2 cellular contexts compared by ENCODE assay signal in the genomic region with DNA sequence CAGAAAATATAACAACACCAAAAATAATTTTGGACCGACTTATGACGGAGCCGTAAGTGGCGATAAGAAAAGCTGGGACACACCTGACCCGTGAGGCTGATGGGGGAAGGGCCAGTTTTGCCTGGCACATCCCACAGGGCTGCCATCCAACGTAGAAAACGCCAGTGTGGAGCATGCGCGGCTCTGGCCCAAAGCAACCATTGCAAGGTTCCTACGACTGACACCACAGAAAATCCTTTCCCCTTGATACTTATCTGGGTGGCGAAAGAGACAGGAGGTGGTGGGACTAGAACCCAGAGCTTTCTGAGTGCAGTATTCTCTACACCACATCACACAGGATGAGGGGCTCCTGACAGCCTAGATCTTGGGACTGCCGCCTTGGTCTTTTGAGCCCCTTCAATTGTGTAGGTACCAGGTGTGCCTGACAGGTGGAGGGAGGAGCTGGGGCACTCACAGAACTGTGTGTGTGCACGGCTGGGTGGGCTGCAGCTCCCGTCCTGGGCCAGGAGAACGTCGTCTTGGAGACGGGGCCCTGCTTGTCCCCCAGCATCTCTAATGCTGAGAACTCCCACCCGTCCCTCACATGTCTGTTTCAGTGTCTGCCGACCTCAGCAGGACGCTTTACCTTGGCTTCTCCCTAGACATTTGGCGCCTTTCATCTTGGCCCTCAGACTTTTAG.
TF ChIP-seq lines count a peak whose summit lies in the region.

No MANE protein-coding gene starts in this region.

TF ChIP-seq in liver, 16 proteins besides CTCF, POLR2A, EP300 and RAD21:
- TF ChIP-seq NR2F2 (IDR thresholded peaks at IDR 0.05) (no peak), RXRA (IDR thresholded peaks at IDR 0.05) (no peak), MAX (IDR thresholded peaks at IDR 0.05) (no peak), HNF4G (IDR thresholded peaks at IDR 0.05) (no peak), FOXA1 (IDR thresholded peaks at IDR 0.05) (no peak), EGR1 (IDR thresholded peaks at IDR 0.05; ENCODE audit: low read depth in 2 of 2) (no peak), FOXA2 (IDR thresholded peaks at IDR 0.05) (no peak), GABPA (IDR thresholded peaks at IDR 0.05 in 1 of 2, conservative IDR thresholded peaks at IDR 0.05 in 1 of 2) (no peak), HNF4A (conservative IDR thresholded peaks at IDR 0.05) (no peak), TAF1 (conservative IDR thresholded peaks at IDR 0.05) (no peak), SP1 (IDR thresholded peaks at IDR 0.05) (no peak), JUND (IDR thresholded peaks at IDR 0.05) (no peak), YY1 (IDR thresholded peaks at IDR 0.05) (no peak)
- TF ChIP-seq, protein P1, sequence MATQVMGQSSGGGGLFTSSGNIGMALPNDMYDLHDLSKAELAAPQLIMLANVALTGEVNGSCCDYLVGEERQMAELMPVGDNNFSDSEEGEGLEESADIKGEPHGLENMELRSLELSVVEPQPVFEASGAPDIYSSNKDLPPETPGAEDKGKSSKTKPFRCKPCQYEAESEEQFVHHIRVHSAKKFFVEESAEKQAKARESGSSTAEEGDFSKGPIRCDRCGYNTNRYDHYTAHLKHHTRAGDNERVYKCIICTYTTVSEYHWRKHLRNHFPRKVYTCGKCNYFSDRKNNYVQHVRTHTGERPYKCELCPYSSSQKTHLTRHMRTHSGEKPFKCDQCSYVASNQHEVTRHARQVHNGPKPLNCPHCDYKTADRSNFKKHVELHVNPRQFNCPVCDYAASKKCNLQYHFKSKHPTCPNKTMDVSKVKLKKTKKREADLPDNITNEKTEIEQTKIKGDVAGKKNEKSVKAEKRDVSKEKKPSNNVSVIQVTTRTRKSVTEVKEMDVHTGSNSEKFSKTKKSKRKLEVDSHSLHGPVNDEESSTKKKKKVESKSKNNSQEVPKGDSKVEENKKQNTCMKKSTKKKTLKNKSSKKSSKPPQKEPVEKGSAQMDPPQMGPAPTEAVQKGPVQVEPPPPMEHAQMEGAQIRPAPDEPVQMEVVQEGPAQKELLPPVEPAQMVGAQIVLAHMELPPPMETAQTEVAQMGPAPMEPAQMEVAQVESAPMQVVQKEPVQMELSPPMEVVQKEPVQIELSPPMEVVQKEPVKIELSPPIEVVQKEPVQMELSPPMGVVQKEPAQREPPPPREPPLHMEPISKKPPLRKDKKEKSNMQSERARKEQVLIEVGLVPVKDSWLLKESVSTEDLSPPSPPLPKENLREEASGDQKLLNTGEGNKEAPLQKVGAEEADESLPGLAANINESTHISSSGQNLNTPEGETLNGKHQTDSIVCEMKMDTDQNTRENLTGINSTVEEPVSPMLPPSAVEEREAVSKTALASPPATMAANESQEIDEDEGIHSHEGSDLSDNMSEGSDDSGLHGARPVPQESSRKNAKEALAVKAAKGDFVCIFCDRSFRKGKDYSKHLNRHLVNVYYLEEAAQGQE (IDR thresholded peaks at IDR 0.05) = no peak
- TF ChIP-seq, protein P2, sequence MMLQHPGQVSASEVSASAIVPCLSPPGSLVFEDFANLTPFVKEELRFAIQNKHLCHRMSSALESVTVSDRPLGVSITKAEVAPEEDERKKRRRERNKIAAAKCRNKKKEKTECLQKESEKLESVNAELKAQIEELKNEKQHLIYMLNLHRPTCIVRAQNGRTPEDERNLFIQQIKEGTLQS (IDR thresholded peaks at IDR 0.05) = no peak
- TF ChIP-seq, protein P3, sequence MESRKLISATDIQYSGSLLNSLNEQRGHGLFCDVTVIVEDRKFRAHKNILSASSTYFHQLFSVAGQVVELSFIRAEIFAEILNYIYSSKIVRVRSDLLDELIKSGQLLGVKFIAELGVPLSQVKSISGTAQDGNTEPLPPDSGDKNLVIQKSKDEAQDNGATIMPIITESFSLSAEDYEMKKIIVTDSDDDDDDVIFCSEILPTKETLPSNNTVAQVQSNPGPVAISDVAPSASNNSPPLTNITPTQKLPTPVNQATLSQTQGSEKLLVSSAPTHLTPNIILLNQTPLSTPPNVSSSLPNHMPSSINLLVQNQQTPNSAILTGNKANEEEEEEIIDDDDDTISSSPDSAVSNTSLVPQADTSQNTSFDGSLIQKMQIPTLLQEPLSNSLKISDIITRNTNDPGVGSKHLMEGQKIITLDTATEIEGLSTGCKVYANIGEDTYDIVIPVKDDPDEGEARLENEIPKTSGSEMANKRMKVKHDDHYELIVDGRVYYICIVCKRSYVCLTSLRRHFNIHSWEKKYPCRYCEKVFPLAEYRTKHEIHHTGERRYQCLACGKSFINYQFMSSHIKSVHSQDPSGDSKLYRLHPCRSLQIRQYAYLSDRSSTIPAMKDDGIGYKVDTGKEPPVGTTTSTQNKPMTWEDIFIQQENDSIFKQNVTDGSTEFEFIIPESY (IDR thresholded peaks at IDR 0.05) = no peak

TF ChIP-seq in HepG2, 621 proteins besides CTCF, POLR2A, EP300 and RAD21:
- no peak for TF ChIP-seq SKI (IDR thresholded peaks at IDR 0.05; ENCODE audit: partially characterized antibody)
- no peak for TF ChIP-seq XRCC5 (optimal IDR thresholded peaks at IDR 0.05; ENCODE audit: low read length)
- TF ChIP-seq, protein P4, sequence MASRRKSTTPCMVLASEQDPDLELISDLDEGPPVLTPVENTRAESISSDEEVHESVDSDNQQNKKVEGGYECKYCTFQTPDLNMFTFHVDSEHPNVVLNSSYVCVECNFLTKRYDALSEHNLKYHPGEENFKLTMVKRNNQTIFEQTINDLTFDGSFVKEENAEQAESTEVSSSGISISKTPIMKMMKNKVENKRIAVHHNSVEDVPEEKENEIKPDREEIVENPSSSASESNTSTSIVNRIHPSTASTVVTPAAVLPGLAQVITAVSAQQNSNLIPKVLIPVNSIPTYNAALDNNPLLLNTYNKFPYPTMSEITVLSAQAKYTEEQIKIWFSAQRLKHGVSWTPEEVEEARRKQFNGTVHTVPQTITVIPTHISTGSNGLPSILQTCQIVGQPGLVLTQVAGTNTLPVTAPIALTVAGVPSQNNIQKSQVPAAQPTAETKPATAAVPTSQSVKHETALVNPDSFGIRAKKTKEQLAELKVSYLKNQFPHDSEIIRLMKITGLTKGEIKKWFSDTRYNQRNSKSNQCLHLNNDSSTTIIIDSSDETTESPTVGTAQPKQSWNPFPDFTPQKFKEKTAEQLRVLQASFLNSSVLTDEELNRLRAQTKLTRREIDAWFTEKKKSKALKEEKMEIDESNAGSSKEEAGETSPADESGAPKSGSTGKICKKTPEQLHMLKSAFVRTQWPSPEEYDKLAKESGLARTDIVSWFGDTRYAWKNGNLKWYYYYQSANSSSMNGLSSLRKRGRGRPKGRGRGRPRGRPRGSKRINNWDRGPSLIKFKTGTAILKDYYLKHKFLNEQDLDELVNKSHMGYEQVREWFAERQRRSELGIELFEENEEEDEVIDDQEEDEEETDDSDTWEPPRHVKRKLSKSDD (CRISPR knock-in tag; IDR thresholded peaks at IDR 0.05; ENCODE audit: low read depth) = no peak
- TF ChIP-seq HES4 (CRISPR knock-in tag; IDR thresholded peaks at IDR 0.05; ENCODE audit: borderline replicate concordance) = no peak
- TF ChIP-seq TBX3 (IDR thresholded peaks at IDR 0.05; ENCODE audit: borderline replicate concordance) = no peak
- no peak for TF ChIP-seq MTERF4 (CRISPR knock-in tag; IDR thresholded peaks at IDR 0.05)
- TF ChIP-seq, protein P5, sequence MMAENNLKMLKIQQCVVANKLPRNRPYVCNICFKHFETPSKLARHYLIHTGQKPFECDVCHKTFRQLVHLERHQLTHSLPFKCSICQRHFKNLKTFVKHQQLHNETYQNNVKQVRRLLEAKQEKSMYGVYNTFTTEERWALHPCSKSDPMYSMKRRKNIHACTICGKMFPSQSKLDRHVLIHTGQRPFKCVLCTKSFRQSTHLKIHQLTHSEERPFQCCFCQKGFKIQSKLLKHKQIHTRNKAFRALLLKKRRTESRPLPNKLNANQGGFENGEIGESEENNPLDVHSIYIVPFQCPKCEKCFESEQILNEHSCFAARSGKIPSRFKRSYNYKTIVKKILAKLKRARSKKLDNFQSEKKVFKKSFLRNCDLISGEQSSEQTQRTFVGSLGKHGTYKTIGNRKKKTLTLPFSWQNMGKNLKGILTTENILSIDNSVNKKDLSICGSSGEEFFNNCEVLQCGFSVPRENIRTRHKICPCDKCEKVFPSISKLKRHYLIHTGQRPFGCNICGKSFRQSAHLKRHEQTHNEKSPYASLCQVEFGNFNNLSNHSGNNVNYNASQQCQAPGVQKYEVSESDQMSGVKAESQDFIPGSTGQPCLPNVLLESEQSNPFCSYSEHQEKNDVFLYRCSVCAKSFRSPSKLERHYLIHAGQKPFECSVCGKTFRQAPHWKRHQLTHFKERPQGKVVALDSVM (CRISPR knock-in tag; IDR thresholded peaks at IDR 0.05) = no peak
- no peak for TF ChIP-seq ZNF496 (CRISPR knock-in tag; IDR thresholded peaks at IDR 0.05; ENCODE audit: insufficient replicate concordance)
- no peak for TF ChIP-seq SETDB1 (CRISPR knock-in tag; IDR thresholded peaks at IDR 0.05; ENCODE audit: borderline replicate concordance)
- TF ChIP-seq MXD3 (CRISPR knock-in tag; IDR thresholded peaks at IDR 0.05) = no peak
- TF ChIP-seq ZNF431 (CRISPR knock-in tag; IDR thresholded peaks at IDR 0.05; ENCODE audit: borderline replicate concordance, low read depth) = no peak
- no peak for TF ChIP-seq TEAD2 (CRISPR knock-in tag; IDR thresholded peaks at IDR 0.05)
- TF ChIP-seq, protein P6, sequence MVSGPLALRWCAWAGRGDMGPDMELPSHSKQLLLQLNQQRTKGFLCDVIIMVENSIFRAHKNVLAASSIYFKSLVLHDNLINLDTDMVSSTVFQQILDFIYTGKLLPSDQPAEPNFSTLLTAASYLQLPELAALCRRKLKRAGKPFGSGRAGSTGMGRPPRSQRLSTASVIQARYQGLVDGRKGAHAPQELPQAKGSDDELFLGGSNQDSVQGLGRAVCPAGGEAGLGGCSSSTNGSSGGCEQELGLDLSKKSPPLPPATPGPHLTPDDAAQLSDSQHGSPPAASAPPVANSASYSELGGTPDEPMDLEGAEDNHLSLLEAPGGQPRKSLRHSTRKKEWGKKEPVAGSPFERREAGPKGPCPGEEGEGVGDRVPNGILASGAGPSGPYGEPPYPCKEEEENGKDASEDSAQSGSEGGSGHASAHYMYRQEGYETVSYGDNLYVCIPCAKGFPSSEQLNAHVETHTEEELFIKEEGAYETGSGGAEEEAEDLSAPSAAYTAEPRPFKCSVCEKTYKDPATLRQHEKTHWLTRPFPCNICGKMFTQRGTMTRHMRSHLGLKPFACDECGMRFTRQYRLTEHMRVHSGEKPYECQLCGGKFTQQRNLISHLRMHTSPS (CRISPR knock-in tag; IDR thresholded peaks at IDR 0.05; ENCODE audit: low read depth) = no peak
- no peak for TF ChIP-seq SP2 (CRISPR knock-in tag; IDR thresholded peaks at IDR 0.05)
- no peak for TF ChIP-seq DNMT3B (CRISPR knock-in tag; conservative IDR thresholded peaks at IDR 0.05)
TF ChIP-seq in HepG2: peak in this region for 0.
